1 cellular context compared by ENCODE assay signal in genomic region chr2:202418511-202418910, GRCh38.
TF ChIP-seq lines count a peak whose summit lies in the region.

No MANE protein-coding gene starts in this region.

TF ChIP-seq in endothelial cell of umbilical vein, 7 proteins besides CTCF, POLR2A, EP300 and RAD21:
- TF ChIP-seq GATA2 (IDR thresholded peaks at IDR 0.05; ENCODE audit: insufficient read depth, insufficient read length, low read depth, low read length) (peak; percentile 43), MAX (IDR thresholded peaks at IDR 0.05; ENCODE audit: insufficient read depth, insufficient read length) (no peak), POLR2AphosphoS5 (IDR thresholded peaks at IDR 0.05; ENCODE audit: insufficient read depth, low read depth, low read length) (peak; percentile 15), MYC (IDR thresholded peaks at IDR 0.05; ENCODE audit: low read depth, low read length) (no peak), EZH2 (IDR thresholded peaks at IDR 0.05; ENCODE audit: borderline replicate concordance, low read depth, low read length, severe bottlenecking) (no peak)
